ENCODE assay signal across 20 cellular contexts in the genomic region with DNA sequence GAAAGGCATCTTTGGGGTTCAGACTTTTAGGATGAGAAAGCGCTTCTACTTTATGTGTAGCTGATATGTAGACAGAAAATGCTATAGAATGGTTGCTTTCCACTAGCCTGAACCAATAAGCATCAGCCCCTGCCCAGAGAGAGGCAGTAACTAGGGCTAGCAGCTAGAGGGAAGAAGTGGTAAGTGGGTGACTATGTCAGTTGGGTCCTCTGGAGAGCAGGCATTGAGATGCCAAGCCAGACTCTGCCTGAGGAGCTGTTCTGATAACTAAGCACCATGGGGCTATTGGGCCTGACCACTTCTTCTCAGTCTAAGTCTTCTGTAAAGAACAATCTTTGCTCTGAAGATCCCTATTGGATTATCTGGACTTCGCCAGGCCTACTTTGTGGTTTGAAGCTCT.
"Had no signal": no experiment of that assay in that cellular context is flagged by ENCODE, and none has a peak within 500 bp of the region (broad histone marks: within the 10 kb centered on the region; RNA-seq: fewer than 3 reads in every experiment).

No MANE protein-coding gene starts in this region.

- H3K36me3 Mint-ChIP-seq: immature natural killer cell; memory B cell; naive thymus-derived CD4-positive, alpha-beta T cell; stimulated activated memory B cell treated with anti-CD40 and anti-IgM and Interleukin-4, amounts not matched to agents 10 μg/mL and 1 μg/mL and 100 μg/mL, for 72 hours had no signal

- ATAC-seq: effector memory CD8-positive, alpha-beta T cell; heart right ventricle; left lung; lower lobe of right lung; naive thymus-derived CD4-positive, alpha-beta T cell; sciatic nerve; stimulated activated memory B cell treated with anti-CD40 and anti-IgM and Interleukin-4, amounts not matched to agents 10 μg/mL and 1 μg/mL and 100 μg/mL, for 72 hours; upper lobe of right lung had no signal

- H3K4me3 ChIP-seq: heart right ventricle, left lung, lower lobe of right lung, spleen, tibial nerve, upper lobe of right lung, vagina had no signal

- H3K27ac ChIP-seq: heart right ventricle, left lung, lower lobe of right lung, spleen, tibial nerve, upper lobe of right lung, vagina had no signal

- H3K27me3 ChIP-seq: heart right ventricle, left lung, spleen, tibial nerve, upper lobe of right lung, vagina had no signal

- H3K27ac Mint-ChIP-seq: effector memory CD8-positive, alpha-beta T cell; immature natural killer cell; memory B cell; naive thymus-derived CD4-positive, alpha-beta T cell; stimulated activated memory B cell treated with anti-CD40 and anti-IgM and Interleukin-4, amounts not matched to agents 10 μg/mL and 1 μg/mL and 100 μg/mL, for 72 hours; stimulated activated naive CD8-positive, alpha-beta T cell treated with anti-CD3 and anti-CD28 coated beads, Interleukin-15, Interleukin-2, amounts not matched to agents 100 ng/mL and 50 ng/mL, for 24 hours had no signal

- H3K27me3 Mint-ChIP-seq: effector memory CD8-positive, alpha-beta T cell; stimulated activated memory B cell treated with anti-CD40 and anti-IgM and Interleukin-4, amounts not matched to agents 10 μg/mL and 1 μg/mL and 100 μg/mL, for 72 hours; stimulated activated naive CD8-positive, alpha-beta T cell treated with anti-CD3 and anti-CD28 coated beads, Interleukin-15, Interleukin-2, amounts not matched to agents 100 ng/mL and 50 ng/mL, for 24 hours had no signal

- H3K4me3 Mint-ChIP-seq: effector memory CD8-positive, alpha-beta T cell; immature natural killer cell; memory B cell; naive thymus-derived CD4-positive, alpha-beta T cell; stimulated activated memory B cell treated with anti-CD40 and anti-IgM and Interleukin-4, amounts not matched to agents 10 μg/mL and 1 μg/mL and 100 μg/mL, for 72 hours; stimulated activated naive CD8-positive, alpha-beta T cell treated with anti-CD3 and anti-CD28 coated beads, Interleukin-15, Interleukin-2, amounts not matched to agents 100 ng/mL and 50 ng/mL, for 24 hours had no signal

- H3K4me1 ChIP-seq: heart right ventricle, left lung, lower lobe of right lung, spleen, tibial nerve, upper lobe of right lung, vagina had no signal

- H3K36me3 ChIP-seq: heart right ventricle, left lung, lower lobe of right lung, spleen, tibial nerve, upper lobe of right lung, vagina had no signal

- H3K9me3 ChIP-seq: lower lobe of right lung, upper lobe of right lung, vagina had no signal

- DNase-seq: cortex of kidney; effector memory CD8-positive, alpha-beta T cell; heart right ventricle; immature natural killer cell; left lung; lower lobe of right lung; midbrain; naive thymus-derived CD4-positive, alpha-beta T cell; posterior cingulate gyrus; spleen; stimulated activated CD4-positive, alpha-beta T cell treated with anti-CD3 and anti-CD28 coated beads, Interleukin-15, amount 100 ng/mL, for 24 hours; stimulated activated CD4-positive, alpha-beta T cell treated with anti-CD3 and anti-CD28 coated beads, Interleukin-1b, Interleukin-23, amount 100 ng/mL, for 48 hours; stimulated activated CD4-positive, alpha-beta T cell treated with anti-CD3 and anti-CD28 coated beads, Interleukin-4, amount 100 ng/mL, for 24 hours; upper lobe of right lung had no signal

- H3K4me1 Mint-ChIP-seq: immature natural killer cell; memory B cell; stimulated activated memory B cell treated with anti-CD40 and anti-IgM and Interleukin-4, amounts not matched to agents 10 μg/mL and 1 μg/mL and 100 μg/mL, for 72 hours had no signal
